Comparison of ENCODE assay signal across 8 cellular contexts in the genomic region with DNA sequence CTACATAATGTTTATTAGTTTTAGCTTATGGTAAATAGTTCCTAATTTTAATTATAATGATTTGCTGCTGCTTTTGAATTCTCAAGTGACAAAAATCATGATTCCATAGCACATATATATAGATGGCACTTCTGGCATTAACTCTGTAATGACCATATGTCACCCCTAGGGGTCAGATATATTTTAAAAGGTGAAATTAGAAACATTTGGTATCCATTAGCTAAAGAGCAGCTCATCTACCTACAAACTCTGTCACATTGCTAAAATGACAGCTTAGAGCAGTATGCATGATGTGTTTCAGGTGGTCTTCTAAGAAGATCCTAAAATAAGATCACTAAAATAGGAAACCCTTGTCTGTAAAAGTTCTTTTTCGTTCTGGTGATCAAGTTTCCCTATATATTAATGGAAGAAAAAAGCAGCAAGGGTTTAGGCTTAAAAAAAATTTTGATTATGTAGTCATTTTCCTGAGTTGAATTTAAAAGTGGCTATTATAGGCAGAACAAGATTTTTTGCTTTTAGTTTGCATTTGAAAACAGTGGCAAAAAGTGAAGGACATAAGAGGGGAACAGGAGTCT.
DNase-seq lines count a peak whose midpoint lies in the region; ATAC-seq and TF ChIP-seq lines count a peak whose summit lies in the region.

No MANE protein-coding gene starts in this region.

- TF ChIP-seq POLR2A in GM18505 (IDR thresholded peaks at IDR 0.05; ENCODE audit: borderline replicate concordance, extremely low read depth, insufficient read depth, insufficient read length): no peak

- no peaks in the 10 kb centered on the region for H3K27me3 ChIP-seq in dorsolateral prefrontal cortex

- peak; percentile 72 for TF ChIP-seq CTCF in CD14-positive monocyte (IDR thresholded peaks at IDR 0.05)
- peak in 38 of 56 donors; percentile 7 to 53 (median 28) for TF ChIP-seq CTCF in dorsolateral prefrontal cortex (IDR thresholded peaks at IDR 0.05 in 54 of 56, conservative IDR thresholded peaks at IDR 0.05 in 2 of 56; ENCODE audit: low read depth in 1 of 56, partially characterized antibody in 56 of 56)

- no peak overlapping the region for H3K27ac ChIP-seq in dorsolateral prefrontal cortex

- H3K27ac Mint-ChIP-seq in CD14-positive monocyte: no peak overlapping the region

- H3K4me1 Mint-ChIP-seq in CD14-positive monocyte: no peaks in the 10 kb centered on the region

- ATAC-seq in GM19395 (IDR thresholded peaks at IDR 0.05; ENCODE audit: unreplicated experiment) (peak; percentile 91), HG03558 (IDR thresholded peaks at IDR 0.05; ENCODE audit: extremely low read depth, unreplicated experiment) (peak; percentile 79), GM18505 (IDR thresholded peaks at IDR 0.05; ENCODE audit: unreplicated experiment) (no peak)

- no peak for DNase-seq in CD14-positive monocyte (ENCODE audit: low spot score)
- DNase-seq in dorsolateral prefrontal cortex: no peak
- DNase-seq in effector CD4-positive, alpha-beta T cell: no peak
- no peak for DNase-seq in KBM-7
- no peak for DNase-seq in GDM1 (lab: John Stamatoyannopoulos, UW)

- H3K4me3 ChIP-seq in dorsolateral prefrontal cortex: no peak overlapping the region

- intact Hi-C loops in CD14-positive monocyte (cut with micrococcal nuclease) (no loop called here), dorsolateral prefrontal cortex (cut with DNase I) (no loop called here)

- H3K4me3 Mint-ChIP-seq in CD14-positive monocyte: no peak overlapping the region

- in situ Hi-C loops in KBM-7 (cut with MboI; ENCODE audit: low pct_unique_long_range_greater_than_20kb, low sequenced_read_pairs): no loop called here

- H3K9me3 Mint-ChIP-seq in CD14-positive monocyte: no peaks in the 10 kb centered on the region

- H3K36me3 Mint-ChIP-seq in CD14-positive monocyte: peaks cover 0 to 3% of the 10 kb centered on the region in 2 donors

- no peaks in the 10 kb centered on the region for H3K27me3 Mint-ChIP-seq in CD14-positive monocyte (ENCODE audit: low read depth in 3 of 3)
